Comparison of ENCODE assay signal across 22 cellular contexts in the genomic region with DNA sequence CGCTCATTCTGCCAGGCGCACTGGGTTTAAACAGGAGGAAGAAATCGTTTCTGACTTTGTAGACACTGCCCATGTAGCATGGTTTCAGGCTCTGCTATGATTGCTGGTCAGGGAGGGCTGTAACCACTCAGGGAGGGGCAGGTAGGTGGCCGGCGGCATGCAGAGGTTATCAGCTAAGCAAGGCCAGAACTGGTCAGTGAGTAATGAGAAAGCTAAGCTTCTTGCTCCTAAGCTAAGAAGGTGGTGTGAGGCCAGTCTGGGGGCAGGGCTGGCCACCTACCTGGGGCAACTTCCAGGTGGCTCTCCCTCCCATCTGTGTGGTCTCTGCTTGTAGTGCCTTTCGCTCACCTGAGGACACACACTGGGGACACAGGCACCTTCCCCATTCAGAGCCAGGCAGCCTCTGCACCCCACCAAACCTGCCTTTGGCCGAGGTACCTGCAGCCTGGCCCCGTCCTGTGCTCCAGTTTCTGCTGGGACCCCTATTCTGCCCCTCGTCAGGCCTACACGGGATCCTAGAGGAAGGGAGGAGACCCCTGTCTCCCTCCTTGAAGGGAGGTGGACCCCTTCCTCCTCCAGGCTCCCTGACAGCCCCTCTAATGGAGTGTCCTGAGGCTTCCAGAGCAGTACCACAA.
A peak's percentile ranks its signal among the peaks of the same experiment; 100 is the strongest.
DNase-seq lines count a peak whose midpoint lies in the region; ATAC-seq and TF ChIP-seq lines count a peak whose summit lies in the region.
"Had no signal": no experiment of that assay in that cellular context is flagged by ENCODE, and none has a peak within 500 bp of the region (broad histone marks: within the 10 kb centered on the region; RNA-seq: fewer than 3 reads in every experiment).

No MANE protein-coding gene starts in this region.

- intact Hi-C loops in IMR-90 (cut with micrococcal nuclease), result no loop called here

- H3K27ac ChIP-seq in IMR-90 (ENCODE audit: insufficient read depth, low read length), result no peak overlapping the region
- no peak overlapping the region for H3K27ac ChIP-seq in fibroblast of lung (ENCODE audit: insufficient read depth, low read length)
- H3K27ac ChIP-seq in upper lobe of left lung, result no peak overlapping the region
- H3K27ac ChIP-seq: BLaER1, SJCRH30 had no signal

- peaks cover 23% of the 10 kb centered on the region for H3K4me1 Mint-ChIP-seq in osteocyte (ENCODE audit: unreplicated experiment)

- no peak overlapping the region for H3K9ac ChIP-seq in IMR-90 (ENCODE audit: low read depth, low read length)
- peak overlapping the region; percentile 10 for H3K9ac ChIP-seq in fibroblast of lung (ENCODE audit: insufficient read depth, low read length)
- H3K9ac ChIP-seq: BLaER1 had no signal

- H3K27me3 ChIP-seq in IMR-90 (ENCODE audit: control insufficient read depth, insufficient read depth, low read length) (no peaks in the 10 kb centered on the region), fibroblast of lung (ENCODE audit: control insufficient read depth, insufficient read depth, low read length) (no peaks in the 10 kb centered on the region), upper lobe of left lung (no peaks in the 10 kb centered on the region)
- H3K27me3 ChIP-seq: BLaER1, SJCRH30 had no signal

- H3K79me1 ChIP-seq in IMR-90 (ENCODE audit: low read depth in 1 of 2, low read length in 2 of 2), result peaks cover under 1 to 58% of the 10 kb centered on the region in 2 experiments

- H3K23ac ChIP-seq in IMR-90 (ENCODE audit: low read depth, low read length), result no peak overlapping the region

- H3K36me3 ChIP-seq in IMR-90 (ENCODE audit: control insufficient read depth, insufficient read depth, low read length) (peaks cover 18% of the 10 kb centered on the region), fibroblast of lung (ENCODE audit: control insufficient read depth, insufficient read depth, low read length) (peaks cover 2% of the 10 kb centered on the region), upper lobe of left lung (no peaks in the 10 kb centered on the region)
- H3K36me3 ChIP-seq: SJCRH30 had no signal

- no peak overlapping the region for H3K4ac ChIP-seq in IMR-90 (ENCODE audit: low read depth, low read length)

- TF ChIP-seq EP300 in upper lobe of left lung (IDR thresholded peaks at IDR 0.05), result no peak

- no peak overlapping the region for H3K4me3 Mint-ChIP-seq in osteocyte (ENCODE audit: unreplicated experiment)

- BruUV-seq in IMR-90 (replicated peaks; lab: Mats Ljungman, UMichigan), result no TSS peak

- POLR2A ChIA-PET in IMR-90 (lab: Charles Lee; ENCODE audit: unreplicated experiment), result no interaction called here

- no peaks in the 10 kb centered on the region for H3K9me3 Mint-ChIP-seq in osteocyte (ENCODE audit: unreplicated experiment)
- H3K9me3 Mint-ChIP-seq: CD4-positive, CD25-positive, alpha-beta regulatory T cell had no signal

- H2BK120ac ChIP-seq in IMR-90 (ENCODE audit: low read depth, low read length), result no peak overlapping the region

- H2AK5ac ChIP-seq in IMR-90 (ENCODE audit: low read depth, low read length), result peak overlapping the region; percentile 68

- H3K9me3 ChIP-seq in IMR-90 (ENCODE audit: control insufficient read depth, insufficient read depth, low read length), result no peaks in the 10 kb centered on the region
- H3K9me3 ChIP-seq in fibroblast of lung (ENCODE audit: control insufficient read depth, insufficient read depth, low read depth, low read length), result no peaks in the 10 kb centered on the region
- no peaks in the 10 kb centered on the region for H3K9me3 ChIP-seq in upper lobe of left lung
- H3K9me3 ChIP-seq: BLaER1, SJCRH30 had no signal

- no peak overlapping the region for H3K14ac ChIP-seq in IMR-90 (replicated peaks; ENCODE audit: low read depth, low read length)

- H3K56ac ChIP-seq in IMR-90 (ENCODE audit: extremely low read depth, insufficient read depth, low read length), result no peak overlapping the region

- TF ChIP-seq POLR2A in IMR-90 (IDR thresholded peaks at IDR 0.05; ENCODE audit: low read depth, low read length) (no peak), upper lobe of left lung (IDR thresholded peaks at IDR 0.05) (no peak)

- H3K18ac ChIP-seq in IMR-90 (ENCODE audit: low read depth, low read length), result no peak overlapping the region

- no peak overlapping the region for H2AK9ac ChIP-seq in IMR-90 (replicated peaks; ENCODE audit: low read depth, low read length, poor library complexity)

- peak overlapping the region; percentile 34 for H3K27ac Mint-ChIP-seq in osteocyte (ENCODE audit: unreplicated experiment)
- H3K27ac Mint-ChIP-seq: CD4-positive, CD25-positive, alpha-beta regulatory T cell had no signal

- H3K36me3 Mint-ChIP-seq in osteocyte (ENCODE audit: unreplicated experiment), result peaks cover 50% of the 10 kb centered on the region
- H3K36me3 Mint-ChIP-seq: CD4-positive, CD25-positive, alpha-beta regulatory T cell had no signal

- H2BK15ac ChIP-seq in IMR-90 (ENCODE audit: low read depth, low read length), result no peak overlapping the region

- no peak overlapping the region for H2BK5ac ChIP-seq in IMR-90 (ENCODE audit: low read depth, low read length, poor library complexity, severe bottlenecking)

- DNase-seq in A172 (ENCODE audit: low spot score) (peak; percentile 25), IMR-90 (no peak), fibroblast of lung (ENCODE audit: low read depth in 2 of 2) (no peak), osteocyte (ENCODE audit: extremely low spot score, unreplicated experiment) (no peak), foreskin fibroblast (no peak), upper lobe of left lung (no peak)
- DNase-seq: CD4-positive, CD25-positive, alpha-beta regulatory T cell; DMS53; GOT3; KG1; MM.1S; NCI-H2029; NCI-H446 treated with DMSO at 0.1 percent for 48 hours; NCI-H526; NCI-H82; NK-92 treated with Interleukin-12 subunit alpha and Interleukin-12 subunit beta, amount 100 ng/mL, for 24 hours; PC-3; SJCRH30 had no signal

- no peak overlapping the region for H4K8ac ChIP-seq in IMR-90 (ENCODE audit: low read depth in 2 of 2, low read length in 2 of 2)

- no peak for ATAC-seq in IMR-90 (ENCODE audit: low read depth)
- no peak for ATAC-seq in HG03442 (IDR thresholded peaks at IDR 0.05; ENCODE audit: unreplicated experiment)
- no peak for ATAC-seq in HG02840 (IDR thresholded peaks at IDR 0.05; ENCODE audit: low FRiP score, unreplicated experiment)
- ATAC-seq in upper lobe of left lung (ENCODE audit: low FRiP score in 2 of 2), result no peak
- ATAC-seq: PC-3, SK-N-SH treated with all-trans-retinoic acid at 6 μM for 48 hours had no signal

- TF ChIP-seq RAD21 in IMR-90 (IDR thresholded peaks at IDR 0.05; ENCODE audit: low read length), result no peak

- peaks cover 34% of the 10 kb centered on the region for H3K9me1 ChIP-seq in IMR-90 (ENCODE audit: insufficient read depth, low read length)

- H4K20me1 ChIP-seq in IMR-90 (ENCODE audit: insufficient read depth, low read length) (peaks cover 8% of the 10 kb centered on the region), fibroblast of lung (ENCODE audit: control insufficient read depth, extremely low read depth, insufficient read depth, low read length) (no peaks in the 10 kb centered on the region)
- H4K20me1 ChIP-seq: BLaER1 had no signal

- H3K4me1 ChIP-seq in IMR-90 (ENCODE audit: control insufficient read depth, insufficient read depth, low read length) (peaks cover 22% of the 10 kb centered on the region), fibroblast of lung (ENCODE audit: control insufficient read depth, extremely low read depth, insufficient read depth, low read length) (peaks cover 11% of the 10 kb centered on the region), upper lobe of left lung (peaks cover 13 to 19% (median 15%) of the 10 kb centered on the region in 4 donors)

- no peaks in the 10 kb centered on the region for H3K79me2 ChIP-seq in fibroblast of lung (ENCODE audit: control insufficient read depth, insufficient read depth, low read length)

- dilution Hi-C loops in IMR-90 (cut with HindIII; ENCODE audit: low sequenced_read_pairs, unreplicated experiment), result no loop called here

- H4K91ac ChIP-seq in IMR-90 (ENCODE audit: insufficient read depth, low read depth, low read length), result no peak overlapping the region

- no peak overlapping the region for H4K5ac ChIP-seq in IMR-90 (ENCODE audit: low read depth, low read length)

- H3K27me3 Mint-ChIP-seq in osteocyte (ENCODE audit: unreplicated experiment), result no peaks in the 10 kb centered on the region
- H3K27me3 Mint-ChIP-seq: CD4-positive, CD25-positive, alpha-beta regulatory T cell had no signal

- in situ Hi-C loops in IMR-90 (cut with MboI; ENCODE audit: low sequenced_read_pairs), result no loop called here

- H2BK20ac ChIP-seq in IMR-90 (ENCODE audit: low read depth, low read length), result no peak overlapping the region

- no peak overlapping the region for H3K4me2 ChIP-seq in IMR-90 (ENCODE audit: low read depth, low read length)
- no peak overlapping the region for H3K4me2 ChIP-seq in fibroblast of lung (ENCODE audit: extremely low read depth, insufficient read depth, low read length)
- H3K4me2 ChIP-seq: BLaER1 had no signal

- CTCF ChIA-PET in IMR-90 (lab: Yijun Ruan, JAX), result no interaction called here

- H3K4me3 ChIP-seq in IMR-90 (ENCODE audit: insufficient read depth, low read depth, low read length) (no peak overlapping the region), fibroblast of lung (replicated peaks in 1 of 4; ENCODE audit: control extremely low read depth in 1 of 4, insufficient read depth in 1 of 4, low read depth in 3 of 4, low read length in 4 of 4) (no peak overlapping the region), foreskin fibroblast (ENCODE audit: low read depth in 1 of 2, low read length in 2 of 2) (no peak overlapping the region), upper lobe of left lung (no peak overlapping the region)
- H3K4me3 ChIP-seq: BLaER1, SJCRH30 had no signal

- TF ChIP-seq CTCF in IMR-90 (conservative IDR thresholded peaks at IDR 0.05; ENCODE audit: low read depth, low read length), result no peak
- no peak for TF ChIP-seq CTCF in fibroblast of lung (conservative IDR thresholded peaks at IDR 0.05 in 1 of 2, IDR thresholded peaks at IDR 0.05 in 1 of 2; ENCODE audit: low read depth in 1 of 2, low read length in 2 of 2)
- TF ChIP-seq CTCF in osteocyte (IDR thresholded peaks at IDR 0.05), result no peak
- no peak for TF ChIP-seq CTCF in foreskin fibroblast (IDR thresholded peaks at IDR 0.05; ENCODE audit: low read depth, low read length)
- TF ChIP-seq CTCF in upper lobe of left lung (IDR thresholded peaks at IDR 0.05), result no peak

- H2AFZ ChIP-seq in IMR-90 (replicated peaks; ENCODE audit: low read length, poor library complexity) (no peak overlapping the region), fibroblast of lung (ENCODE audit: low read length) (no peak overlapping the region)

- WGBS in IMR-90 (ENCODE audit: extremely low coverage in 2 of 2, insufficient read length in 1 of 2), 2 experiments, result 81% methylated on average over 3 of the region's 10 CpGs; no CpG with 5 or more reads in 1 of the 2 experiments
- 86 to 89% methylated on average over 10 of the region's 10 CpGs for WGBS in upper lobe of left lung, 2 donors

TF ChIP-seq in IMR-90, 13 proteins besides CTCF, POLR2A, EP300 and RAD21 (continues in another document):
- TF ChIP-seq MAFK (IDR thresholded peaks at IDR 0.05; ENCODE audit: low read depth, low read length), result no peak
